Comparison of ENCODE assay signal across 9 cellular contexts in the genomic region with DNA sequence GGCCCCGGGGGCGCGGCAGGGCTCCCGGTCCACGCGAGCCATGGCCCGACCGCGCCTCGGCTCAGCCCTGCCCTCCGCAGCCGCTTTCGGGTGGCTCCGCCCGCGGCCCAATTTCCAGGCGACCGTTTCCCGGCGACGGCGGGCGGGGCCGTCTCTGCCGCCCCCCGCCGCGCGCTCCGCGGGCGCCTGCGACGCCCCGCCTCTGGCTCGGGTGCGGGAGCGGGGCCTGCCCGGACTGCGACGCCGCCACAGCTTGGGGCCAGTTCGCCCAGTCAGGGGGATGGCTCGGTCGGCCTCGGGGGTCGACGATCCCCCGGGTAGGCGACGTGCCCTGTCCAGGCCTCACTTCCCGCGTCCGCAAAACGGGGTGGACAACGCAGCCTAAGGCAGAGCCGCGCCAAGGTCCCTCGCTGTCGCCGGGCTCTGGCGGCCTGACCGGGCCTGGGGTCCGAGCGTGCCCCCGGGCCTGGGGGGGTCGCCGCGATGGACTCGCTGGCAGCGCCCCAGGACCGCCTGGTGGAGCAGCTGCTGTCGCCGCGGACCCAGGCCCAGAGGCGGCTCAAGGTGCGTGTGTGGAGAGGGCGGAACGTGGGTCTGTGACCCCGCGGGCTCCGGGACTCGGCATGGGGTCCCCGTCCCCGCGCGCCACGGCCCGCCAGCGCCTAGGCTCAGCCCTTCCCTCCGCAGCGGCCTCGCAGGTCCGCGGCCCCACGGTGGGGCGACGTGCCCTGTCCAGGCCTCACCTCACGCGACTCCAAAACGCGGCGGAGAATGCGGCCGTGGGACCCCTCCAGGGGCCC. TPM values are rescaled to one million over a fixed set of nuclear protein-coding genes. Genes with fewer than 3 reads are reported as not detected.
DNase-seq lines count a peak whose midpoint lies in the region; FAIRE-seq and TF ChIP-seq lines count a peak whose summit lies in the region.
"Had no signal": no experiment of that assay in that cellular context is flagged by ENCODE, and none has a peak within 500 bp of the region (broad histone marks: within the 10 kb centered on the region; RNA-seq: fewer than 3 reads in every experiment).

No MANE protein-coding gene starts in this region.

- no peak for DNase-seq in GM12864 (ENCODE audit: low read depth)
- no peak for DNase-seq in epithelial cell of proximal tubule (ENCODE audit: low read depth)
- no peak for DNase-seq in GM10248 (ENCODE audit: extremely low spot score)
- DNase-seq in NCI-H2029 (lab: John Stamatoyannopoulos, UW): no peak
- DNase-seq in GM12892 (ENCODE audit: insufficient read length): no peak
- no peak for DNase-seq in AG20443 (ENCODE audit: low spot score)

- H2AFZ ChIP-seq in Loucy (ENCODE audit: low read length): peak overlapping the region; percentile 92; the same call in 1 of the 2 replicates

- H4K20me1 ChIP-seq in Loucy (ENCODE audit: insufficient read depth, low read length, poor library complexity, severe bottlenecking): no peaks in the 10 kb centered on the region

- POLR2A ChIA-PET in GM10248 (lab: Yijun Ruan, JAX): no interaction called here

- H3K9ac ChIP-seq in Loucy (ENCODE audit: low read depth, low read length, poor library complexity, severe bottlenecking): peak overlapping the region; percentile 82

- H3K36me3 ChIP-seq in Loucy (ENCODE audit: insufficient read depth, low read length) (no peaks in the 10 kb centered on the region), neutrophil (peaks cover 50% of the 10 kb centered on the region)

- TF ChIP-seq CTCF in GM12864 (IDR thresholded peaks at IDR 0.05; ENCODE audit: low read depth, low read length, missing control alignments) (no peak), Loucy (conservative IDR thresholded peaks at IDR 0.05; ENCODE audit: low read length) (no peak), epithelial cell of proximal tubule (conservative IDR thresholded peaks at IDR 0.05; ENCODE audit: low read depth, low read length) (no peak), neutrophil (IDR thresholded peaks at IDR 0.05) (no peak), GM10248 (IDR thresholded peaks at IDR 0.05; ENCODE audit: control extremely low read depth, extremely low read depth, low read depth, missing control alignments) (no peak)

- H3K27me3 ChIP-seq in Loucy (ENCODE audit: insufficient read depth, low read length, poor library complexity, severe bottlenecking) (no peaks in the 10 kb centered on the region), neutrophil (peaks cover 35% of the 10 kb centered on the region)

- H3K9me2 ChIP-seq in Loucy (replicated peaks; ENCODE audit: low read depth, low read length): no peaks in the 10 kb centered on the region

- H3K9me3 ChIP-seq in Loucy (ENCODE audit: insufficient read depth, low read depth, low read length) (no peaks in the 10 kb centered on the region), neutrophil (peaks cover 6% of the 10 kb centered on the region)

- H3F3A ChIP-seq in Loucy (ENCODE audit: low read depth): no peaks in the 10 kb centered on the region

- H3K4me3 ChIP-seq in GM12864 (ENCODE audit: low read depth, low read length) (peak overlapping the region; percentile 55), Loucy (ENCODE audit: low read length, poor library complexity, severe bottlenecking) (peak overlapping the region; percentile 79), epithelial cell of proximal tubule (ENCODE audit: low read depth, low read length) (peak overlapping the region; percentile 44), neutrophil (ENCODE audit: low read depth in 1 of 2, low read length in 1 of 2) (peak overlapping the region; percentile 59 to 90)

- no peak for TF ChIP-seq POLR2A in GM12892 (IDR thresholded peaks at IDR 0.05; ENCODE audit: low read depth, low read length)

- H3K79me2 ChIP-seq in Loucy (ENCODE audit: insufficient read depth, low read length): no peaks in the 10 kb centered on the region

- peak overlapping the region; percentile 90 for H3K4me2 ChIP-seq in Loucy (ENCODE audit: low read depth, low read length, poor library complexity, severe bottlenecking)

- H3K4me1 ChIP-seq in Loucy (ENCODE audit: insufficient read depth, low read length, poor library complexity, severe bottlenecking) (peaks cover 10% of the 10 kb centered on the region), neutrophil (ENCODE audit: control insufficient read depth in 1 of 2, insufficient read depth in 1 of 2, low read depth in 1 of 2, low read length in 1 of 2) (peaks cover 58 to 63% of the 10 kb centered on the region in 2 experiments)

- FAIRE-seq in GM12892 (lab: Jason Lieb, UNC): no peak

- CTCF ChIA-PET in GM10248 (lab: Yijun Ruan, JAX): interaction anchor here (1.0 to 3.9 kb wide), 2 partner anchors 12 to 27 kb away, joined by 3 to 20 read pairs; no protein-coding TSS in a partner anchor

- H3K27ac ChIP-seq in neutrophil: peak overlapping the region; percentile 66

RNA-seq across cellular contexts. Expression of gene SEPTIN5, which starts 4.2 kb away (rescaled TPM):
- total RNA-seq in epithelial cell of proximal tubule: 3.7 and 3.9 TPM in 2 replicates
- polyA plus RNA-seq in GM12892 (2012; ENCODE audit: missing spikeins): 0.89 TPM

RNA-seq across cellular contexts. Expression of gene GP1BB, which starts 4.9 kb away (rescaled TPM):
- 0.81 TPM in 1 of 2 replicates, not detected in the other for total RNA-seq in epithelial cell of proximal tubule
- not detected for polyA plus RNA-seq in GM12892 (2012; ENCODE audit: missing spikeins)
- total RNA-seq: RPMI7951 had no signal

RNA-seq across cellular contexts. Expression of gene TBX1, which starts 42.1 kb away (rescaled TPM):
- not detected in 2 replicates for total RNA-seq in epithelial cell of proximal tubule
- polyA plus RNA-seq in GM12892 (2012; ENCODE audit: missing spikeins): not detected
- total RNA-seq: RPMI7951 had no signal
